In genomic region chr21:32976791-32977190, GRCh38 we compare ENCODE assay signal across 25 cellular contexts. TPM values are rescaled to one million over a fixed set of nuclear protein-coding genes. Genes with fewer than 3 reads are reported as not detected.
"Had no signal": no experiment of that assay in that cellular context is flagged by ENCODE, and none has a peak within 500 bp of the region (broad histone marks: within the 10 kb centered on the region; RNA-seq: fewer than 3 reads in every experiment).

No MANE protein-coding gene starts in this region.

- H3K4me1 Mint-ChIP-seq: memory B cell; stimulated activated naive B cell treated with anti-CD40 and anti-IgM and Interleukin-4, amounts not matched to agents 10 μg/mL and 1 μg/mL and 100 μg/mL, for 72 hours; stimulated activated naive CD8-positive, alpha-beta T cell treated with anti-CD3 and anti-CD28 coated beads, Interleukin-15, amount 100 ng/mL, for 72 hours had no signal

- H3K27ac Mint-ChIP-seq: effector memory CD8-positive, alpha-beta T cell; memory B cell; natural killer cell treated with Interleukin-12 subunit alpha and Interleukin-12 subunit beta and Interleukin-15 and Interleukin-18, amount 100 ng/mL, for 72 hours; neural progenitor cell; stimulated activated naive B cell treated with anti-CD40 and anti-IgM and Interleukin-4, amounts not matched to agents 10 μg/mL and 1 μg/mL and 100 μg/mL, for 72 hours; type B pancreatic cell had no signal

- H3K4me3 Mint-ChIP-seq: effector memory CD8-positive, alpha-beta T cell; memory B cell; natural killer cell treated with Interleukin-12 subunit alpha and Interleukin-12 subunit beta and Interleukin-15 and Interleukin-18, amount 100 ng/mL, for 72 hours; neural progenitor cell; stimulated activated naive B cell treated with anti-CD40 and anti-IgM and Interleukin-4, amounts not matched to agents 10 μg/mL and 1 μg/mL and 100 μg/mL, for 72 hours; stimulated activated naive CD8-positive, alpha-beta T cell treated with anti-CD3 and anti-CD28 coated beads, Interleukin-15, amount 100 ng/mL, for 72 hours; type B pancreatic cell had no signal

- H3K9me3 Mint-ChIP-seq: effector memory CD8-positive, alpha-beta T cell; memory B cell; natural killer cell treated with Interleukin-12 subunit alpha and Interleukin-12 subunit beta and Interleukin-15 and Interleukin-18, amount 100 ng/mL, for 72 hours; stimulated activated naive B cell treated with anti-CD40 and anti-IgM and Interleukin-4, amounts not matched to agents 10 μg/mL and 1 μg/mL and 100 μg/mL, for 72 hours; stimulated activated naive CD8-positive, alpha-beta T cell treated with anti-CD3 and anti-CD28 coated beads, Interleukin-15, amount 100 ng/mL, for 72 hours; type B pancreatic cell had no signal

- DNase-seq: effector memory CD8-positive, alpha-beta T cell; esophagus squamous epithelium; foreskin fibroblast; glutamatergic neuron; left cardiac atrium; left ventricle myocardium inferior; lower lobe of right lung; psoas muscle; right lobe of liver; spleen; stimulated activated CD4-positive, alpha-beta T cell treated with anti-CD3 and anti-CD28 coated beads, Interleukin-15, amount 100 ng/mL, for 24 hours; stimulated activated CD4-positive, alpha-beta T cell treated with anti-CD3 and anti-CD28 coated beads, Interleukin-1b, Interleukin-23, amount 100 ng/mL, for 48 hours; stimulated activated CD4-positive, alpha-beta T cell treated with anti-CD3 and anti-CD28 coated beads, Interleukin-4, amount 100 ng/mL, for 24 hours; stimulated activated naive B cell treated with anti-CD40 and anti-IgM and Interleukin-4, amounts not matched to agents 10 μg/mL and 1 μg/mL and 100 μg/mL, for 72 hours; stimulated activated naive CD8-positive, alpha-beta T cell treated with anti-CD3 and anti-CD28 coated beads, Interleukin-15, amount 100 ng/mL, for 72 hours; thyroid gland had no signal

- H3K36me3 ChIP-seq: esophagus squamous epithelium, gastroesophageal sphincter, left ventricle myocardium inferior, lower lobe of right lung, neural progenitor cell, right lobe of liver, spleen, thyroid gland had no signal

- H3K9me3 ChIP-seq: esophagus squamous epithelium, gastroesophageal sphincter, left ventricle myocardium inferior, lower lobe of right lung, psoas muscle, right lobe of liver, spleen, thyroid gland had no signal

- H3K4me3 ChIP-seq: esophagus squamous epithelium, gastroesophageal sphincter, left ventricle myocardium inferior, lower lobe of right lung, neural progenitor cell, psoas muscle, right lobe of liver, spleen, thyroid gland had no signal

- H3K27me3 ChIP-seq: neural progenitor cell, right lobe of liver had no signal

- H3K4me1 ChIP-seq: esophagus squamous epithelium, gastroesophageal sphincter, left ventricle myocardium inferior, lower lobe of right lung, psoas muscle, right lobe of liver, spleen, thyroid gland had no signal

- FAIRE-seq: keratinocyte, urothelium cell line had no signal

- H3K27ac ChIP-seq: epithelial cell of prostate, esophagus squamous epithelium, gastroesophageal sphincter, left ventricle myocardium inferior, lower lobe of right lung, neural progenitor cell, psoas muscle, right lobe of liver, spleen, thyroid gland had no signal

- ATAC-seq: effector memory CD8-positive, alpha-beta T cell; gastroesophageal sphincter; left cardiac atrium; lower lobe of right lung; natural killer cell treated with Interleukin-12 subunit alpha and Interleukin-12 subunit beta and Interleukin-15 and Interleukin-18, amount 100 ng/mL, for 72 hours; psoas muscle; right lobe of liver; stimulated activated naive B cell treated with anti-CD40 and anti-IgM and Interleukin-4, amounts not matched to agents 10 μg/mL and 1 μg/mL and 100 μg/mL, for 72 hours; stimulated activated naive CD8-positive, alpha-beta T cell treated with anti-CD3 and anti-CD28 coated beads, Interleukin-15, amount 100 ng/mL, for 72 hours had no signal

- H3K36me3 Mint-ChIP-seq: memory B cell; natural killer cell treated with Interleukin-12 subunit alpha and Interleukin-12 subunit beta and Interleukin-15 and Interleukin-18, amount 100 ng/mL, for 72 hours; stimulated activated naive B cell treated with anti-CD40 and anti-IgM and Interleukin-4, amounts not matched to agents 10 μg/mL and 1 μg/mL and 100 μg/mL, for 72 hours; type B pancreatic cell had no signal

RNA-seq across cellular contexts. Expression of gene OLIG2, which starts 48.9 kb away (rescaled TPM):
- total RNA-seq: esophagus squamous epithelium; gastroesophageal sphincter; left cardiac atrium; left ventricle myocardium inferior; lower lobe of right lung; natural killer cell treated with Interleukin-12 subunit alpha and Interleukin-12 subunit beta and Interleukin-15 and Interleukin-18, amount 100 ng/mL, for 72 hours; right lobe of liver; subcutaneous adipose tissue had no signal
- polyA plus RNA-seq: keratinocyte had no signal
